ENCODE assay signal across 8 cellular contexts in the genomic region with DNA sequence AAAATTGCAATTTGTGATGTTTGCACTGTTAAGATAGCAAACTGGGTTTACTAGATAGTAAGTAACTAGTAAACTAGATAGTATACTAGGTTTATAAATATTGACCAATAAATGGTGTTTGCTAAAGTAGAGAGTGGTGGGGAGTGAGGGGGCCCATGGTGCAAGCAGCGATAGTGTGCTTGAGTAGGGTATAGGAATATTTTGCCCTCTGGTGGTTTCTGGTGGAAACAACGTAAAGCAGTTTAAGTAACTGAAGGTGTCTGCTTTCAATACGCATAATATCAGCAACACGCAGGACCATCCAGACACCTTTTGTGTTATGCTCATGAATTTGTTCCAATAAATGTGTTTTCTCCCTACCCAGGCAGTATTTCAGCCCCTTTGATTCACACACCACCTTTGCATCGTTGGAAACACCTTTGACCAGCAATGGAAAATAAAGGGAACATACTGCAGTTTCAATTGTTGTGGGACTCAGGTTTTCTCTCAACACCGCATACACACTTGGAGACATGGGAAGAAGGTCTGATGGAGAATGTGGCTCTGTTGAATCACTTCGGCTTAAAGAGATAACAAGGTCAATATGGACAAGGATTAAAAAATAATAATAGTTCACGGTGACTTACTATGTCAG. TPM values are rescaled to one million over a fixed set of nuclear protein-coding genes. Genes with fewer than 3 reads are reported as not detected.
DNase-seq lines count a peak whose midpoint lies in the region; ATAC-seq and TF ChIP-seq lines count a peak whose summit lies in the region.

No MANE protein-coding gene starts in this region.

- H3K9me3 ChIP-seq in WERI-Rb-1 (ENCODE audit: severe bottlenecking) (no peaks in the 10 kb centered on the region), psoas muscle (no peaks in the 10 kb centered on the region)

- 39 to 47% (median 41%) methylated on average over 8 of the region's 8 CpGs for WGBS in psoas muscle, 3 donors

- H3K27ac ChIP-seq in WERI-Rb-1 (no peak overlapping the region), psoas muscle (no peak overlapping the region)

- no peaks in the 10 kb centered on the region for H3K36me3 ChIP-seq in WERI-Rb-1
- no peaks in the 10 kb centered on the region for H3K36me3 ChIP-seq in psoas muscle (ENCODE audit: insufficient read depth in 1 of 2, low read depth in 1 of 2)

- TF ChIP-seq CTCF in WERI-Rb-1 (IDR thresholded peaks at IDR 0.05; ENCODE audit: low read depth, low read length) (peak; percentile 58), fibroblast of the aortic adventitia (IDR thresholded peaks at IDR 0.05; ENCODE audit: insufficient read depth, low read length) (peak; percentile 74), psoas muscle (IDR thresholded peaks at IDR 0.05) (peak; percentile 61)

- no peaks in the 10 kb centered on the region for H3K4me1 ChIP-seq in psoas muscle

- intact Hi-C loops in psoas muscle (cut with DNase I): loop anchor here in 1 of 2 donors (2.0 kb wide), 1 partner anchor 246 kb away; no protein-coding TSS in a partner anchor

- H3K4me3 ChIP-seq in WERI-Rb-1 (ENCODE audit: low read depth, low read length) (no peak overlapping the region), fibroblast of the aortic adventitia (ENCODE audit: low read depth, low read length) (no peak overlapping the region), psoas muscle (no peak overlapping the region)

- ATAC-seq in GM18517 (IDR thresholded peaks at IDR 0.05; ENCODE audit: unreplicated experiment) (peak; percentile 96), HG02884 (IDR thresholded peaks at IDR 0.05; ENCODE audit: unreplicated experiment) (peak; percentile 96), psoas muscle (peak in 3 of 4 donors; percentile 56 to 83 (median 79))

- DNase-seq in COLO668 (lab: John Stamatoyannopoulos, UW; ENCODE audit: unreplicated experiment): peak; percentile 20
- peak; percentile 12 for DNase-seq in NCI-H146 treated with DMSO at 0.1 percent for 48 hours (lab: John Stamatoyannopoulos, UW; ENCODE audit: unreplicated experiment)
- peak; percentile 52 for DNase-seq in WERI-Rb-1
- peak; percentile 69 for DNase-seq in fibroblast of the aortic adventitia (ENCODE audit: low read depth)
- no peak for DNase-seq in psoas muscle
- no peak for DNase-seq in NK-92 treated with Interleukin-12 subunit alpha and Interleukin-12 subunit beta, amount 100 ng/mL, for 24 hours (lab: John Stamatoyannopoulos, UW)

- H3K27me3 ChIP-seq in WERI-Rb-1 (ENCODE audit: insufficient read depth, low read depth, severe bottlenecking) (no peaks in the 10 kb centered on the region), psoas muscle (ENCODE audit: insufficient read depth in 3 of 3, low read length in 2 of 3) (no peaks in the 10 kb centered on the region)

RNA-seq across cellular contexts. Expression of gene STAT1, which starts 16.7 kb away (rescaled TPM):
- total RNA-seq in fibroblast of the aortic adventitia (ENCODE audit: low replicate concordance) (116 and 122 TPM in 2 replicates), psoas muscle (10 to 100 TPM; 26.1 to 49.0 (median 39.7) TPM)
- polyA plus RNA-seq in psoas muscle: 10 to 100 TPM; 14.2 to 36.9 (median 19.0) TPM

Comparison
In these comparisons a context has a peak if more than half of its experiments do, and no peak if none do; other contexts are left out.
1. DNase-seq: peak in COLO668 (single experiment), NCI-H146 treated with DMSO at 0.1 percent for 48 hours (single experiment), WERI-Rb-1 (single experiment) and fibroblast of the aortic adventitia (single experiment); none in psoas muscle (0 of 2) and NK-92 treated with Interleukin-12 subunit alpha and Interleukin-12 subunit beta, amount 100 ng/mL, for 24 hours (single experiment).
2. Peak in every context shown above with its lines, with median percentiles within 50 percentile points of each other: ATAC-seq and CTCF ChIP-seq.